Comparison of ENCODE assay signal across 22 cellular contexts in the genomic region with DNA sequence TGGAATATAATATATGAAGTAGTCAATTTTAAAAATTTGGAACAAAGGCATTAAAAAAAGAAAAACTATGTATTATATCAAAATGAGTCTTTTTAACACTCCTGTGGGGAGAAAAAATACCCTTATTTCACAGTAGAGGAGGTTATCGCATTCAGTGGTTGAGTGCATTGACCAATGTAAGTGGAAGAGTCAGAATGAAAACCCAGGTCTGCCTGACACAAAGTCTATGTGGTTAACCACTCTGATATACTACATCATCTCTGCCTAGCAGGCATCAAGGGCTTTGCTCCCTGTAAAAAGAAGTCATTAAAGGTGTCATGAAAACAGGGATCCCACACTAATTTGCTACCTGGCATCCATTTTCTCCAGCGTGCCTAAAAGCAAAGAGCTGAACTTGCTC.
A peak's percentile ranks its signal among the peaks of the same experiment; 100 is the strongest.
DNase-seq lines count a peak whose midpoint lies in the region; ATAC-seq, FAIRE-seq and TF ChIP-seq lines count a peak whose summit lies in the region.
"Had no signal": no experiment of that assay in that cellular context is flagged by ENCODE, and none has a peak within 500 bp of the region (broad histone marks: within the 10 kb centered on the region; RNA-seq: fewer than 3 reads in every experiment).

No MANE protein-coding gene starts in this region.

- no peak overlapping the region for H3K4me2 ChIP-seq in astrocyte (ENCODE audit: low read length)
- H3K4me2 ChIP-seq: A549 had no signal

- no peak for TF ChIP-seq CTCF in cardiac muscle cell (IDR thresholded peaks at IDR 0.05; ENCODE audit: low read depth, low read length)
- no peak for TF ChIP-seq CTCF in heart right ventricle (IDR thresholded peaks at IDR 0.05)
- no peak for TF ChIP-seq CTCF in astrocyte (IDR thresholded peaks at IDR 0.05; ENCODE audit: insufficient read depth, low read depth, low read length)
- no peak for TF ChIP-seq CTCF in psoas muscle (IDR thresholded peaks at IDR 0.05)

- no peaks in the 10 kb centered on the region for H3K9me3 Mint-ChIP-seq in astrocyte (ENCODE audit: unreplicated experiment)
- H3K9me3 Mint-ChIP-seq: activated CD8-positive, alpha-beta T cell treated with anti-CD3 and anti-CD28 coated beads for 36 hours had no signal

- intact Hi-C loops in heart right ventricle (cut with DNase I) (loop anchor here in 1 of 10 donors (10.0 kb wide), 1 partner anchor 56 kb away; no protein-coding TSS in a partner anchor), psoas muscle (cut with DNase I) (loop anchor here in 1 of 2 donors (10.0 kb wide), 1 partner anchor 56 kb away; no protein-coding TSS in a partner anchor)

- H3K27me3 Mint-ChIP-seq in astrocyte (ENCODE audit: low read depth, unreplicated experiment), result no peaks in the 10 kb centered on the region
- H3K27me3 Mint-ChIP-seq: central memory CD8-positive, alpha-beta T cell had no signal

- no peak overlapping the region for H3K4me3 ChIP-seq in cardiac muscle cell
- H3K4me3 ChIP-seq in heart right ventricle, result no peak overlapping the region
- H3K4me3 ChIP-seq in astrocyte (ENCODE audit: insufficient read depth, low read depth, low read length), result no peak overlapping the region
- H3K4me3 ChIP-seq in psoas muscle, result no peak overlapping the region
- H3K4me3 ChIP-seq: A549, GM23248 had no signal

- WGBS in heart right ventricle, 2 donors, result 88 to 92% methylated on average over 2 of the region's 2 CpGs
- WGBS in psoas muscle, 3 donors, result 81 to 96% (median 85%) methylated on average over 2 of the region's 2 CpGs

- H3K27ac ChIP-seq in cardiac muscle cell, result peak overlapping the region; percentile 37
- H3K27ac ChIP-seq in heart right ventricle, result no peak overlapping the region
- no peak overlapping the region for H3K27ac ChIP-seq in astrocyte (ENCODE audit: low read depth, low read length)
- H3K27ac ChIP-seq in psoas muscle, result no peak overlapping the region
- H3K27ac ChIP-seq: A549, C4-2B, GM23248, WERI-Rb-1 had no signal

- H3K9me3 ChIP-seq in cardiac muscle cell (ENCODE audit: low read depth), result no peaks in the 10 kb centered on the region
- peaks cover 0 to 4% (median 0%) of the 10 kb centered on the region in 11 donors for H3K9me3 ChIP-seq in heart right ventricle
- no peaks in the 10 kb centered on the region for H3K9me3 ChIP-seq in astrocyte (ENCODE audit: insufficient read depth, low read depth, low read length)
- no peaks in the 10 kb centered on the region for H3K9me3 ChIP-seq in psoas muscle
- H3K9me3 ChIP-seq: A549 had no signal

- H3K36me3 Mint-ChIP-seq in astrocyte (ENCODE audit: low read depth, unreplicated experiment), result no peaks in the 10 kb centered on the region

- no peaks in the 10 kb centered on the region for H3K36me3 ChIP-seq in cardiac muscle cell
- H3K36me3 ChIP-seq in heart right ventricle, result no peaks in the 10 kb centered on the region
- H3K36me3 ChIP-seq in astrocyte (ENCODE audit: insufficient read depth, low read length), result no peaks in the 10 kb centered on the region
- H3K36me3 ChIP-seq in psoas muscle (ENCODE audit: insufficient read depth in 1 of 2, low read depth in 1 of 2), result no peaks in the 10 kb centered on the region
- H3K36me3 ChIP-seq: WERI-Rb-1 had no signal

- no peak overlapping the region for H3K9ac ChIP-seq in astrocyte (ENCODE audit: low read length)
- H3K9ac ChIP-seq: GM23248 had no signal

- no peaks in the 10 kb centered on the region for H4K20me1 ChIP-seq in astrocyte (ENCODE audit: insufficient read depth, low read length)

- H3K4me1 ChIP-seq in cardiac muscle cell (ENCODE audit: low read depth), result peaks cover 13% of the 10 kb centered on the region
- H3K4me1 ChIP-seq in heart right ventricle, result no peaks in the 10 kb centered on the region
- no peaks in the 10 kb centered on the region for H3K4me1 ChIP-seq in astrocyte (ENCODE audit: insufficient read depth, low read length)
- H3K4me1 ChIP-seq in psoas muscle, result no peaks in the 10 kb centered on the region
- H3K4me1 ChIP-seq: A549 had no signal

- H3K4me1 Mint-ChIP-seq in astrocyte (ENCODE audit: low read depth, unreplicated experiment), result peaks cover 5% of the 10 kb centered on the region
- H3K4me1 Mint-ChIP-seq: central memory CD8-positive, alpha-beta T cell had no signal

- H3K79me2 ChIP-seq in astrocyte (ENCODE audit: insufficient read depth, low read length), result no peaks in the 10 kb centered on the region

- no peak for DNase-seq in cardiac muscle cell (ENCODE audit: low read depth in 1 of 2, low spot score in 1 of 2)
- DNase-seq in heart right ventricle, result no peak
- no peak for DNase-seq in astrocyte (ENCODE audit: low read depth)
- DNase-seq in NCI-H1105 treated with DMSO at 0.1 percent for 48 hours (lab: John Stamatoyannopoulos, UW), result no peak
- DNase-seq in stimulated activated CD4-positive, alpha-beta T cell treated with anti-CD3 and anti-CD28 coated beads, Interleukin-4, amount 100 ng/mL, for 1 hour, result no peak
- DNase-seq in psoas muscle, result no peak
- DNase-seq: activated CD8-positive, alpha-beta T cell treated with anti-CD3 and anti-CD28 coated beads for 36 hours; DMS153; effector CD8-positive, alpha-beta T cell; GM23248; KG1; WERI-Rb-1 had no signal

- FAIRE-seq in astrocyte (lab: Jason Lieb, UNC), result no peak
- FAIRE-seq: A549, keratinocyte had no signal

- ATAC-seq in heart right ventricle (no peak), GM21528 (IDR thresholded peaks at IDR 0.05; ENCODE audit: low FRiP score, unreplicated experiment) (peak; percentile 70), HG03039 (IDR thresholded peaks at IDR 0.05; ENCODE audit: unreplicated experiment) (peak; percentile 91), psoas muscle (no peak)
- ATAC-seq: A549; activated CD8-positive, alpha-beta T cell treated with anti-CD3 and anti-CD28 coated beads for 36 hours; Right ventricle myocardium inferior had no signal

- H3K27ac Mint-ChIP-seq in astrocyte (ENCODE audit: unreplicated experiment), result peak overlapping the region; percentile 30
- H3K27ac Mint-ChIP-seq: activated CD8-positive, alpha-beta T cell treated with anti-CD3 and anti-CD28 coated beads for 36 hours; activated T-helper 2 cell treated with anti-CD3 and anti-CD28 coated beads, Interferon-gamma antibody, Interleukin-2, Interleukin-4, amounts not matched to agents 10 μg/mL and 5 μg/mL and 100 μg/mL, durations not matched to agents 14 hours and 24 hours and 36 hours; T-helper 1 cell treated with Interleukin-12 subunit alpha and Interleukin-12 subunit beta and Interleukin-4 antibody, amounts not matched to agents 30 μg/mL and 1 μg/mL, for 36 hours had no signal

- H2AFZ ChIP-seq in astrocyte (ENCODE audit: low read depth, low read length), result no peak overlapping the region
- H2AFZ ChIP-seq: GM23248 had no signal

- H3K27me3 ChIP-seq in cardiac muscle cell, result no peaks in the 10 kb centered on the region
- H3K27me3 ChIP-seq in heart right ventricle, result no peaks in the 10 kb centered on the region
- no peaks in the 10 kb centered on the region for H3K27me3 ChIP-seq in astrocyte (ENCODE audit: insufficient read depth, low read length)
- no peaks in the 10 kb centered on the region for H3K27me3 ChIP-seq in psoas muscle (ENCODE audit: insufficient read depth in 3 of 3, low read length in 2 of 3)

- H3K4me3 Mint-ChIP-seq in astrocyte (ENCODE audit: unreplicated experiment), result no peak overlapping the region
- H3K4me3 Mint-ChIP-seq: activated CD8-positive, alpha-beta T cell treated with anti-CD3 and anti-CD28 coated beads for 36 hours; central memory CD8-positive, alpha-beta T cell; neural crest cell; T-helper 1 cell treated with Interleukin-12 subunit alpha and Interleukin-12 subunit beta and Interleukin-4 antibody, amounts not matched to agents 30 μg/mL and 1 μg/mL, for 36 hours had no signal

Comparison
In these comparisons a context has a peak if more than half of its experiments do, and no peak if none do; other contexts are left out.
1. ATAC-seq: peak in GM21528 (single experiment) and HG03039 (single experiment); none in heart right ventricle (0 of 8) and psoas muscle (0 of 4).